In genomic region chr19:10884273-10884672, GRCh38 we compare ENCODE assay signal across 14 cellular contexts. TPM values are rescaled to one million over a fixed set of nuclear protein-coding genes. Genes with fewer than 3 reads are reported as not detected.
DNase-seq lines count a peak whose midpoint lies in the region; ATAC-seq and TF ChIP-seq lines count a peak whose summit lies in the region.
"Had no signal": no experiment of that assay in that cellular context is flagged by ENCODE, and none has a peak within 500 bp of the region (broad histone marks: within the 10 kb centered on the region; RNA-seq: fewer than 3 reads in every experiment).

No MANE protein-coding gene starts in this region.

- H3K36me3 ChIP-seq in cardiac muscle cell = no peaks in the 10 kb centered on the region
- H3K36me3 ChIP-seq in right atrium auricular region = no peaks in the 10 kb centered on the region
- no peaks in the 10 kb centered on the region for H3K36me3 ChIP-seq in brain microvascular endothelial cell (replicated peaks)

- H3K4me3 ChIP-seq in cardiac muscle cell (no peak overlapping the region), right atrium auricular region (no peak overlapping the region), brain microvascular endothelial cell (ENCODE audit: low read depth, low read length) (no peak overlapping the region)

- in situ Hi-C loops in brain microvascular endothelial cell (cut with HindIII; ENCODE audit: low pct_ligation_motif_present, low sequenced_read_pairs) = no loop called here

- H3K4me1 ChIP-seq in cardiac muscle cell (ENCODE audit: low read depth) (peaks cover 66% of the 10 kb centered on the region), right atrium auricular region (peaks cover 0 to 56% of the 10 kb centered on the region in 2 donors)

- no peak overlapping the region for H3K27ac Mint-ChIP-seq in effector memory CD8-positive, alpha-beta T cell
- H3K27ac Mint-ChIP-seq: immature natural killer cell had no signal

- H3K27ac ChIP-seq in cardiac muscle cell (peak overlapping the region; percentile 65), right atrium auricular region (no peak overlapping the region), brain microvascular endothelial cell (no peak overlapping the region)

- no peaks in the 10 kb centered on the region for H3K27me3 Mint-ChIP-seq in effector memory CD8-positive, alpha-beta T cell

- peak; percentile 46 to 50 for DNase-seq in cardiac muscle cell (ENCODE audit: low read depth in 1 of 2, low spot score in 1 of 2)
- no peak for DNase-seq in right atrium auricular region (ENCODE audit: low spot score)
- peak; percentile 20 for DNase-seq in brain microvascular endothelial cell
- peak; percentile 88 for DNase-seq in islet precursor cell
- DNase-seq in effector memory CD8-positive, alpha-beta T cell = no peak
- no peak for DNase-seq in globus pallidus (ENCODE audit: low spot score)
- no peak for DNase-seq in D341Med (ENCODE audit: low spot score)
- DNase-seq in NCI-H2081 treated with DMSO at 0.1 percent for 48 hours (lab: John Stamatoyannopoulos, UW) = no peak
- DNase-seq: DMS53, immature natural killer cell, NCI-H226, retina, RPMI8226 had no signal

- H3K9me3 ChIP-seq in cardiac muscle cell (ENCODE audit: low read depth) = no peaks in the 10 kb centered on the region
- H3K9me3 ChIP-seq in right atrium auricular region = no peaks in the 10 kb centered on the region

- peaks cover 3 to 11% of the 10 kb centered on the region in 2 donors for H3K4me1 Mint-ChIP-seq in effector memory CD8-positive, alpha-beta T cell (ENCODE audit: low read depth in 2 of 2)

- no peaks in the 10 kb centered on the region for H3K9me3 Mint-ChIP-seq in effector memory CD8-positive, alpha-beta T cell
- H3K9me3 Mint-ChIP-seq: immature natural killer cell had no signal

- TF ChIP-seq CTCF in cardiac muscle cell (IDR thresholded peaks at IDR 0.05; ENCODE audit: low read depth, low read length) = no peak
- TF ChIP-seq CTCF in right atrium auricular region (IDR thresholded peaks at IDR 0.05) = no peak
- no peak for TF ChIP-seq CTCF in brain microvascular endothelial cell (IDR thresholded peaks at IDR 0.05; ENCODE audit: low read depth, low read length, missing control alignments)

- no peak for ATAC-seq in effector memory CD8-positive, alpha-beta T cell (replicated peaks)

- H3K36me3 Mint-ChIP-seq in effector memory CD8-positive, alpha-beta T cell (ENCODE audit: insufficient read depth) = peaks cover 4% of the 10 kb centered on the region
- H3K36me3 Mint-ChIP-seq: immature natural killer cell had no signal

- H3K27me3 ChIP-seq in cardiac muscle cell (no peaks in the 10 kb centered on the region), right atrium auricular region (no peaks in the 10 kb centered on the region), brain microvascular endothelial cell (replicated peaks) (no peaks in the 10 kb centered on the region)

- no peak overlapping the region for H3K4me3 Mint-ChIP-seq in effector memory CD8-positive, alpha-beta T cell
- H3K4me3 Mint-ChIP-seq: immature natural killer cell had no signal

RNA-seq across cellular contexts. Expression of gene CARM1, which starts 12.9 kb away (rescaled TPM):
- 90.7 and 92.6 TPM in 2 replicates for total RNA-seq in cardiac muscle cell
- 46.8 and 81.2 TPM in 2 replicates for polyA plus RNA-seq in cardiac muscle cell
- total RNA-seq in right atrium auricular region = 10 to 100 TPM; 15.3 to 19.8 TPM

RNA-seq across cellular contexts. Expression of gene C19orf38, which starts 36.1 kb away (rescaled TPM):
- total RNA-seq in cardiac muscle cell (0.33 TPM in 1 of 2 replicates, not detected in the other), right atrium auricular region (1 to 10 TPM in 1 of 2 donors, not detected in 1; 1.5 TPM)
- 0.64 and 1.1 TPM in 2 replicates for polyA plus RNA-seq in cardiac muscle cell
- total RNA-seq: temporal lobe had no signal

RNA-seq across cellular contexts. Expression of gene YIPF2, which starts 44.2 kb away (rescaled TPM):
- total RNA-seq in cardiac muscle cell (67.2 and 69.9 TPM in 2 replicates), right atrium auricular region (10 to 100 TPM; 23.4 to 34.3 TPM)
- polyA plus RNA-seq in cardiac muscle cell = 32.9 and 38.9 TPM in 2 replicates

RNA-seq across cellular contexts. Expression of gene TIMM29, which starts 44.3 kb away (rescaled TPM):
- total RNA-seq in cardiac muscle cell (52.2 and 54.5 TPM in 2 replicates), right atrium auricular region (10 to 100 TPM; 16.5 to 22.0 TPM)
- 31.3 and 41.7 TPM in 2 replicates for polyA plus RNA-seq in cardiac muscle cell

RNA-seq across cellular contexts. Expression of gene TMED1, which starts 48.3 kb away (rescaled TPM):
- 77.5 and 83.1 TPM in 2 replicates for total RNA-seq in cardiac muscle cell
- polyA plus RNA-seq in cardiac muscle cell = 131 and 137 TPM in 2 replicates
- 10 to 100 TPM; 39.3 to 50.9 TPM for total RNA-seq in right atrium auricular region

Comparison
In these comparisons a context has a peak if more than half of its experiments do, and no peak if none do; other contexts are left out.
1. DNase-seq: peak in cardiac muscle cell (2 of 2), brain microvascular endothelial cell (single experiment) and islet precursor cell (single experiment); none in right atrium auricular region (single experiment), effector memory CD8-positive, alpha-beta T cell (0 of 3), globus pallidus (single experiment), D341Med (single experiment) and NCI-H2081 treated with DMSO at 0.1 percent for 48 hours (single experiment).